In genomic region chr3:102537122-102537521, GRCh38 we compare ENCODE assay signal across 13 cellular contexts.
"Had no signal": no experiment of that assay in that cellular context is flagged by ENCODE, and none has a peak within 500 bp of the region (broad histone marks: within the 10 kb centered on the region; RNA-seq: fewer than 3 reads in every experiment).

No MANE protein-coding gene starts in this region.

- H3K4me3 ChIP-seq: SJSA1 had no signal

- H3K9me3 ChIP-seq: SJSA1 had no signal

- ATAC-seq: activated naive CD8-positive, alpha-beta T cell treated with anti-CD3 and anti-CD28 coated beads, Interleukin-2, amount 50 U/mL, for 24 hours; activated T-cell treated with anti-CD3 and anti-CD28 coated beads, Interleukin-2, amount 50 U/mL, for 4 hours had no signal

- H3K27ac ChIP-seq: SJSA1 had no signal

- DNase-seq: activated CD4-positive, alpha-beta T cell treated with anti-CD3 and anti-CD28 coated beads for 48 hours; activated CD4-positive, alpha-beta T cell treated with anti-CD3 and anti-CD28 coated beads, Interleukin-2, amount 50 U/mL, for 48 hours; activated CD4-positive, CD25-positive, alpha-beta regulatory T cell treated with anti-CD3 and anti-CD28 coated beads, Interleukin-2, amount 50 U/mL, for 72 hours; activated CD8-positive, alpha-beta memory T cell treated with anti-CD3 and anti-CD28 coated beads for 24 hours; activated effector memory CD4-positive, alpha-beta T cell treated with anti-CD3 and anti-CD28 coated beads, Interleukin-2, amount 50 U/mL, for 16 hours; activated naive CD4-positive, alpha-beta T cell treated with Interleukin-2 at 50 U/mL for 16 hours; activated naive CD8-positive, alpha-beta T cell treated with anti-CD3 and anti-CD28 coated beads, Interleukin-2, amount 50 U/mL, for 24 hours; activated T-cell treated with anti-CD3 and anti-CD28 coated beads, Interleukin-2, amount 50 U/mL, for 4 hours; NCI-H1092; NCI-H446 treated with DMSO at 0.1 percent for 48 hours; T-helper 17 cell; T-helper 9 cell had no signal

- H3K36me3 ChIP-seq: SJSA1 had no signal

- H3K4me1 ChIP-seq: SJSA1 had no signal
